In genomic region chr18:77127769-77128671, GRCh38 we compare ENCODE assay signal across 8 cellular contexts. TPM values are rescaled to one million over a fixed set of nuclear protein-coding genes. Genes with fewer than 3 reads are reported as not detected.
DNase-seq lines count a peak whose midpoint lies in the region; ATAC-seq and TF ChIP-seq lines count a peak whose summit lies in the region.
"Had no signal": no experiment of that assay in that cellular context is flagged by ENCODE, and none has a peak within 500 bp of the region (broad histone marks: within the 10 kb centered on the region; RNA-seq: fewer than 3 reads in every experiment).

No MANE protein-coding gene starts in this region.

- no peaks in the 10 kb centered on the region for H3K27me3 ChIP-seq in GM06990 (replicated peaks; ENCODE audit: control insufficient read depth, insufficient read depth, low read length)

- no peaks in the 10 kb centered on the region for H3K27me3 Mint-ChIP-seq in activated CD4-positive, alpha-beta T cell treated with anti-CD3 and anti-CD28 coated beads, Interleukin-2, amount 10 ng/mL, durations not matched to agents 24 days and 14 days

- TF ChIP-seq CTCF in GM06990 (IDR thresholded peaks at IDR 0.05; ENCODE audit: insufficient read depth, low read length, poor library complexity, severe bottlenecking) = no peak
- no peak for TF ChIP-seq CTCF in NB4 (IDR thresholded peaks at IDR 0.05; ENCODE audit: low read depth, low read length)
- no peak for TF ChIP-seq CTCF in retinal pigment epithelial cell (conservative IDR thresholded peaks at IDR 0.05; ENCODE audit: low read depth, low read length)

- DNase-seq in GM06990 (ENCODE audit: extremely low read depth, insufficient read length) (peak; percentile 55), NB4 (ENCODE audit: low read depth) (peak; percentile 95), fibroblast of peridontal ligament (ENCODE audit: extremely low read depth) (peak; percentile 95), retinal pigment epithelial cell (ENCODE audit: low read depth) (peak; percentile 89), retina (no peak)
- peak; percentile 74 for DNase-seq in activated CD4-positive, alpha-beta T cell treated with anti-CD3 and anti-CD28 coated beads, Interleukin-2, amount 10 ng/mL, durations not matched to agents 24 days and 14 days

- H3K4me3 Mint-ChIP-seq in activated CD4-positive, alpha-beta T cell treated with anti-CD3 and anti-CD28 coated beads, Interleukin-2, amount 10 ng/mL, durations not matched to agents 24 days and 14 days = peak overlapping the region; percentile 100

- H3K36me3 Mint-ChIP-seq in activated CD4-positive, alpha-beta T cell treated with anti-CD3 and anti-CD28 coated beads, Interleukin-2, amount 10 ng/mL, durations not matched to agents 24 days and 14 days (ENCODE audit: low read depth) = peaks cover 51% of the 10 kb centered on the region

- H3K4me1 Mint-ChIP-seq in activated CD4-positive, alpha-beta T cell treated with anti-CD3 and anti-CD28 coated beads, Interleukin-2, amount 10 ng/mL, durations not matched to agents 24 days and 14 days = peaks cover 71% of the 10 kb centered on the region

- H3K36me3 ChIP-seq in GM06990 (ENCODE audit: control insufficient read depth, insufficient read depth, low read length) = no peaks in the 10 kb centered on the region
- H3K36me3 ChIP-seq: cardiac muscle cell had no signal

- TF ChIP-seq POLR2A in NB4 (IDR thresholded peaks at IDR 0.05; ENCODE audit: extremely low read depth, insufficient read length) = peak; percentile 11

- peak overlapping the region; percentile 79 for H3K27ac Mint-ChIP-seq in activated CD4-positive, alpha-beta T cell treated with anti-CD3 and anti-CD28 coated beads, Interleukin-2, amount 10 ng/mL, durations not matched to agents 24 days and 14 days

- intact Hi-C loops in activated CD4-positive, alpha-beta T cell treated with anti-CD3 and anti-CD28 coated beads, Interleukin-2, amount 10 ng/mL, durations not matched to agents 24 days and 14 days (cut with micrococcal nuclease) = no loop called here

- ATAC-seq in GM21786 (IDR thresholded peaks at IDR 0.05; ENCODE audit: unreplicated experiment) = peak; percentile 34

- peaks cover 10% of the 10 kb centered on the region for H3K9me3 Mint-ChIP-seq in activated CD4-positive, alpha-beta T cell treated with anti-CD3 and anti-CD28 coated beads, Interleukin-2, amount 10 ng/mL, durations not matched to agents 24 days and 14 days

- peak overlapping the region; percentile 19 for H3K4me3 ChIP-seq in GM06990 (replicated peaks; ENCODE audit: low read depth, low read length)
- peak overlapping the region; percentile 93 for H3K4me3 ChIP-seq in NB4 (ENCODE audit: low read depth, low read length)
- H3K4me3 ChIP-seq in retinal pigment epithelial cell (ENCODE audit: low read length) = no peak overlapping the region
- H3K4me3 ChIP-seq: cardiac muscle cell had no signal

RNA-seq across cellular contexts. Expression of gene MBP, which starts 4.6 kb away (rescaled TPM):
- total RNA-seq in activated CD4-positive, alpha-beta T cell treated with anti-CD3 and anti-CD28 coated beads, Interleukin-2, amount 10 ng/mL, durations not matched to agents 24 days and 14 days = 60.2 and 63.1 TPM in 2 replicates
